ENCODE assay signal across 4 cellular contexts in the genomic region with DNA sequence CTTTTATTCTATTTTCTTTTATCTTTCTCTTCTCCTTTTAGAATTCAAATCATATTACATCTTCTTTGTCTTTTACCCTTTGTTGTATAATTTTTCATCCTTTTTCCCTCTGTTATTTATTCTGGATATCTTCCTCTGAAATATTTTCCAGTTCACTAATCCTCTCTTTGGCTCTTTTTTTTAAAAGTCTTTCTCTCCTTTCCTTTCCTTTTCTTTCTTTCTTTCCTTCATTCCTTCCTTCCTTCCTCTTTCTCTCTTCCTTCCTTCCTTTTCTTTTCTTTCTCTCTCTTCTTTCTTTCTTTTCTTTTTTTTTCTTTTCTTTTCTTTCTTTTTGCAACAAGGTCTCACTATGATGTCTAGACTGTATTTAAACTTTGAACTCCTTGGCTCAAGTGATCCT.
TF ChIP-seq lines count a peak whose summit lies in the region.

No MANE protein-coding gene starts in this region.

TF ChIP-seq in SK-N-SH treated with all-trans-retinoic acid at 6 μM for 48 hours, 23 proteins besides CTCF, POLR2A, EP300 and RAD21:
- TF ChIP-seq CSDC2 (CRISPR knock-in tag; IDR thresholded peaks at IDR 0.05) (no peak), OSR1 (CRISPR knock-in tag; IDR thresholded peaks at IDR 0.05) (0 out of 2 replicates have a peak, but pooled peaks have one; percentile 61), ZFP30 (CRISPR knock-in tag; IDR thresholded peaks at IDR 0.05) (peak; percentile 99)

TF ChIP-seq in SK-N-SH, 30 proteins besides CTCF, POLR2A, EP300 and RAD21:
- TF ChIP-seq EZH2phosphoT487 (IDR thresholded peaks at IDR 0.05; ENCODE audit: borderline replicate concordance, low read depth), result no peak
TF ChIP-seq in SK-N-SH: peak in this region for 0.

TF ChIP-seq in IMR-90, 13 proteins besides CTCF, POLR2A, EP300 and RAD21:
- TF ChIP-seq RCOR1 (IDR thresholded peaks at IDR 0.05; ENCODE audit: insufficient replicate concordance, low read length), result peak; percentile 61
- TF ChIP-seq MAFK (IDR thresholded peaks at IDR 0.05; ENCODE audit: low read depth, low read length), result no peak

TF ChIP-seq in H1, 55 proteins besides CTCF, POLR2A, EP300 and RAD21:
- TF ChIP-seq KDM1A (IDR thresholded peaks at IDR 0.05; ENCODE audit: borderline replicate concordance, low read length) (0 out of 2 replicates have a peak, but pooled peaks have one; percentile 29), SP2 (IDR thresholded peaks at IDR 0.05; ENCODE audit: low read length) (no peak)
